1 cellular context compared by ENCODE assay signal in genomic region chr5:4868140-4868735, GRCh38.
TF ChIP-seq lines count a peak whose summit lies in the region.

No MANE protein-coding gene starts in this region.

TF ChIP-seq in K562, 482 proteins besides CTCF, POLR2A, EP300 and RAD21 (continued from another document):
- TF ChIP-seq AFF4 (CRISPR knock-in tag; IDR thresholded peaks at IDR 0.05): no peak
- TF ChIP-seq RBM14 (IDR thresholded peaks at IDR 0.05; ENCODE audit: borderline replicate concordance, insufficient read depth, low read depth, low read length): no peak
- TF ChIP-seq ZNF639 (CRISPR knock-in tag; conservative IDR thresholded peaks at IDR 0.05 in 1 of 2, IDR thresholded peaks at IDR 0.05 in 1 of 2): no peak
- TF ChIP-seq CREB3L1 (IDR thresholded peaks at IDR 0.05; ENCODE audit: borderline replicate concordance, low read depth): no peak
- TF ChIP-seq HLTF (IDR thresholded peaks at IDR 0.05): no peak
- no peak for TF ChIP-seq PBX2 (CRISPR knock-in tag; IDR thresholded peaks at IDR 0.05; ENCODE audit: low read depth)
- TF ChIP-seq PBX2 (tag; conservative IDR thresholded peaks at IDR 0.05; ENCODE audit: low read depth): no peak
- no peak for TF ChIP-seq HCFC1 (IDR thresholded peaks at IDR 0.05; ENCODE audit: low read depth, low read length)
- no peak for TF ChIP-seq ARID3A (IDR thresholded peaks at IDR 0.05; ENCODE audit: borderline replicate concordance, low read depth, low read length)
- TF ChIP-seq ZBED1 (IDR thresholded peaks at IDR 0.05): no peak
- TF ChIP-seq PTBP1 (IDR thresholded peaks at IDR 0.05; ENCODE audit: low read depth, low read length): no peak
- no peak for TF ChIP-seq PPARD (CRISPR knock-in tag; IDR thresholded peaks at IDR 0.05)
- TF ChIP-seq MTA2 (IDR thresholded peaks at IDR 0.05; ENCODE audit: low read depth): no peak
- peak; percentile 67 for TF ChIP-seq SMC3 (conservative IDR thresholded peaks at IDR 0.05; ENCODE audit: insufficient read depth, low read depth, low read length)
- TF ChIP-seq KLF16 (IDR thresholded peaks at IDR 0.05): peak; percentile 46; the same call in 1 of the 2 replicates
- 0 out of 2 replicates have a peak, but pooled peaks have one; percentile 63 for TF ChIP-seq XRCC5 (IDR thresholded peaks at IDR 0.05; ENCODE audit: low read depth, low read length)
- TF ChIP-seq MEF2D (tag; conservative IDR thresholded peaks at IDR 0.05; ENCODE audit: low read depth): no peak
- no peak for TF ChIP-seq THAP7 (CRISPR knock-in tag; IDR thresholded peaks at IDR 0.05)
- TF ChIP-seq YY1 (IDR thresholded peaks at IDR 0.05; ENCODE audit: borderline replicate concordance in 1 of 3, control insufficient read depth in 1 of 3, extremely low read depth in 1 of 3, insufficient read depth in 3 of 3, insufficient read length in 1 of 3, insufficient replicate concordance in 2 of 3, low read depth in 1 of 3, low read length in 2 of 3): no peak
- no peak for TF ChIP-seq ZNF354B (CRISPR knock-in tag; IDR thresholded peaks at IDR 0.05)
- peak; percentile 27; the same call in 1 of the 2 replicates for TF ChIP-seq DEAF1 (CRISPR knock-in tag; IDR thresholded peaks at IDR 0.05)
- TF ChIP-seq NR2C2 (CRISPR knock-in tag; IDR thresholded peaks at IDR 0.05): no peak
- TF ChIP-seq NR2C2 (tag; IDR thresholded peaks at IDR 0.05): no peak
- TF ChIP-seq BHLHE40 (IDR thresholded peaks at IDR 0.05; ENCODE audit: low read length): no peak
- peak; percentile 5 for TF ChIP-seq CTCFL (IDR thresholded peaks at IDR 0.05; ENCODE audit: borderline replicate concordance, insufficient read depth, low read depth, low read length, poor library complexity, severe bottlenecking)
- TF ChIP-seq ZBTB11 (CRISPR knock-in tag; IDR thresholded peaks at IDR 0.05): no peak
- no peak for TF ChIP-seq GABPA (tag; conservative IDR thresholded peaks at IDR 0.05; ENCODE audit: low read depth)
- TF ChIP-seq ZKSCAN8 (CRISPR knock-in tag; IDR thresholded peaks at IDR 0.05): no peak
- no peak for TF ChIP-seq KDM4B (IDR thresholded peaks at IDR 0.05; ENCODE audit: borderline replicate concordance in 2 of 2, low read depth in 1 of 2)
- TF ChIP-seq ZFP1 (CRISPR knock-in tag; IDR thresholded peaks at IDR 0.05): no peak
